Comparison of ENCODE assay signal across 1 cellular context in the genomic region with DNA sequence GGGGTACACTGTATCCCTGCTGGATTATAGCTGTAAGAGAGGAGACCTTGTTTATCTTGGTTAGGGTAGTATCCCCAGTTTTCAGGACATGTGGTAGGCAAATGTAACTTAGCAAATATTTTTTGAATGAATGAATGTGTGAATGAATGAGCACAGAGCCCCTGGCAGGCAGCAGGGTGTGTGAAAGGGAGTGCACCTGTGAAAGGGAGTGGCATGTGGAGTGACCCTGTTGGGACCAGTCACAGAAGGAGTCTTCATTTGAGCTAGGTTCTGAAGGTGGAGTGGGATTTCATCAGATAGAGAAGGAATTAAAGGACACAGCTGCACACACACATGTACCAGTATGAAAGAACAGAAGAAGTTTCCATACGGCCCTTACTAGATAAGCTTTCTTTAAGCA.
TF ChIP-seq lines count a peak whose summit lies in the region.

No MANE protein-coding gene starts in this region.

TF ChIP-seq in WTC11, 78 proteins besides CTCF, POLR2A, EP300 and RAD21 (continued from another document):
- TF ChIP-seq, protein P1, sequence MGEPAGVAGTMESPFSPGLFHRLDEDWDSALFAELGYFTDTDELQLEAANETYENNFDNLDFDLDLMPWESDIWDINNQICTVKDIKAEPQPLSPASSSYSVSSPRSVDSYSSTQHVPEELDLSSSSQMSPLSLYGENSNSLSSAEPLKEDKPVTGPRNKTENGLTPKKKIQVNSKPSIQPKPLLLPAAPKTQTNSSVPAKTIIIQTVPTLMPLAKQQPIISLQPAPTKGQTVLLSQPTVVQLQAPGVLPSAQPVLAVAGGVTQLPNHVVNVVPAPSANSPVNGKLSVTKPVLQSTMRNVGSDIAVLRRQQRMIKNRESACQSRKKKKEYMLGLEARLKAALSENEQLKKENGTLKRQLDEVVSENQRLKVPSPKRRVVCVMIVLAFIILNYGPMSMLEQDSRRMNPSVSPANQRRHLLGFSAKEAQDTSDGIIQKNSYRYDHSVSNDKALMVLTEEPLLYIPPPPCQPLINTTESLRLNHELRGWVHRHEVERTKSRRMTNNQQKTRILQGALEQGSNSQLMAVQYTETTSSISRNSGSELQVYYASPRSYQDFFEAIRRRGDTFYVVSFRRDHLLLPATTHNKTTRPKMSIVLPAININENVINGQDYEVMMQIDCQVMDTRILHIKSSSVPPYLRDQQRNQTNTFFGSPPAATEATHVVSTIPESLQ (CRISPR knock-in tag; IDR thresholded peaks at IDR 0.05), result no peak
- TF ChIP-seq, protein P2, sequence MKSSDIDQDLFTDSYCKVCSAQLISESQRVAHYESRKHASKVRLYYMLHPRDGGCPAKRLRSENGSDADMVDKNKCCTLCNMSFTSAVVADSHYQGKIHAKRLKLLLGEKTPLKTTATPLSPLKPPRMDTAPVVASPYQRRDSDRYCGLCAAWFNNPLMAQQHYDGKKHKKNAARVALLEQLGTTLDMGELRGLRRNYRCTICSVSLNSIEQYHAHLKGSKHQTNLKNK (CRISPR knock-in tag; IDR thresholded peaks at IDR 0.05), result no peak
- TF ChIP-seq PRRX2 (CRISPR knock-in tag; IDR thresholded peaks at IDR 0.05) (no peak), ATF1 (CRISPR knock-in tag; IDR thresholded peaks at IDR 0.05) (no peak), SMAD4 (CRISPR knock-in tag; IDR thresholded peaks at IDR 0.05) (no peak), ELF4 (CRISPR knock-in tag; IDR thresholded peaks at IDR 0.05; ENCODE audit: low read depth) (no peak), JAZF1 (CRISPR knock-in tag; IDR thresholded peaks at IDR 0.05) (no peak), SP1 (CRISPR knock-in tag; conservative IDR thresholded peaks at IDR 0.05) (no peak), IRF2 (CRISPR knock-in tag; IDR thresholded peaks at IDR 0.05; ENCODE audit: borderline replicate concordance, low read depth) (no peak)
- TF ChIP-seq, protein P3, sequence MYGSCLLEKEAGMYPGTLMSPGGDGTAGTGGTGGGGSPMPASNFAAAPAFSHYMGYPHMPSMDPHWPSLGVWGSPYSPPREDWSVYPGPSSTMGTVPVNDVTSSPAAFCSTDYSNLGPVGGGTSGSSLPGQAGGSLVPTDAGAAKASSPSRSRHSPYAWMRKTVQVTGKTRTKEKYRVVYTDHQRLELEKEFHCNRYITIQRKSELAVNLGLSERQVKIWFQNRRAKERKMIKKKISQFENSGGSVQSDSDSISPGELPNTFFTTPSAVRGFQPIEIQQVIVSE (CRISPR knock-in tag; IDR thresholded peaks at IDR 0.05; ENCODE audit: borderline replicate concordance), result no peak
- TF ChIP-seq, protein P4, sequence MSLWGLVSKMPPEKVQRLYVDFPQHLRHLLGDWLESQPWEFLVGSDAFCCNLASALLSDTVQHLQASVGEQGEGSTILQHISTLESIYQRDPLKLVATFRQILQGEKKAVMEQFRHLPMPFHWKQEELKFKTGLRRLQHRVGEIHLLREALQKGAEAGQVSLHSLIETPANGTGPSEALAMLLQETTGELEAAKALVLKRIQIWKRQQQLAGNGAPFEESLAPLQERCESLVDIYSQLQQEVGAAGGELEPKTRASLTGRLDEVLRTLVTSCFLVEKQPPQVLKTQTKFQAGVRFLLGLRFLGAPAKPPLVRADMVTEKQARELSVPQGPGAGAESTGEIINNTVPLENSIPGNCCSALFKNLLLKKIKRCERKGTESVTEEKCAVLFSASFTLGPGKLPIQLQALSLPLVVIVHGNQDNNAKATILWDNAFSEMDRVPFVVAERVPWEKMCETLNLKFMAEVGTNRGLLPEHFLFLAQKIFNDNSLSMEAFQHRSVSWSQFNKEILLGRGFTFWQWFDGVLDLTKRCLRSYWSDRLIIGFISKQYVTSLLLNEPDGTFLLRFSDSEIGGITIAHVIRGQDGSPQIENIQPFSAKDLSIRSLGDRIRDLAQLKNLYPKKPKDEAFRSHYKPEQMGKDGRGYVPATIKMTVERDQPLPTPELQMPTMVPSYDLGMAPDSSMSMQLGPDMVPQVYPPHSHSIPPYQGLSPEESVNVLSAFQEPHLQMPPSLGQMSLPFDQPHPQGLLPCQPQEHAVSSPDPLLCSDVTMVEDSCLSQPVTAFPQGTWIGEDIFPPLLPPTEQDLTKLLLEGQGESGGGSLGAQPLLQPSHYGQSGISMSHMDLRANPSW (CRISPR knock-in tag; conservative IDR thresholded peaks at IDR 0.05; ENCODE audit: low read depth), result no peak
- TF ChIP-seq, protein P5, sequence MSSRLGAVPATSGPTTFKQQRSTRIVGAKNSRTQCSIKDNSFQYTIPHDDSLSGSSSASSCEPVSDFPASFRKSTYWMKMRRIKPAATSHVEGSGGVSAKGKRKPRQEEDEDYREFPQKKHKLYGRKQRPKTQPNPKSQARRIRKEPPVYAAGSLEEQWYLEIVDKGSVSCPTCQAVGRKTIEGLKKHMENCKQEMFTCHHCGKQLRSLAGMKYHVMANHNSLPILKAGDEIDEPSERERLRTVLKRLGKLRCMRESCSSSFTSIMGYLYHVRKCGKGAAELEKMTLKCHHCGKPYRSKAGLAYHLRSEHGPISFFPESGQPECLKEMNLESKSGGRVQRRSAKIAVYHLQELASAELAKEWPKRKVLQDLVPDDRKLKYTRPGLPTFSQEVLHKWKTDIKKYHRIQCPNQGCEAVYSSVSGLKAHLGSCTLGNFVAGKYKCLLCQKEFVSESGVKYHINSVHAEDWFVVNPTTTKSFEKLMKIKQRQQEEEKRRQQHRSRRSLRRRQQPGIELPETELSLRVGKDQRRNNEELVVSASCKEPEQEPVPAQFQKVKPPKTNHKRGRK (CRISPR knock-in tag; IDR thresholded peaks at IDR 0.05; ENCODE audit: borderline replicate concordance), result no peak
- TF ChIP-seq, protein P6, sequence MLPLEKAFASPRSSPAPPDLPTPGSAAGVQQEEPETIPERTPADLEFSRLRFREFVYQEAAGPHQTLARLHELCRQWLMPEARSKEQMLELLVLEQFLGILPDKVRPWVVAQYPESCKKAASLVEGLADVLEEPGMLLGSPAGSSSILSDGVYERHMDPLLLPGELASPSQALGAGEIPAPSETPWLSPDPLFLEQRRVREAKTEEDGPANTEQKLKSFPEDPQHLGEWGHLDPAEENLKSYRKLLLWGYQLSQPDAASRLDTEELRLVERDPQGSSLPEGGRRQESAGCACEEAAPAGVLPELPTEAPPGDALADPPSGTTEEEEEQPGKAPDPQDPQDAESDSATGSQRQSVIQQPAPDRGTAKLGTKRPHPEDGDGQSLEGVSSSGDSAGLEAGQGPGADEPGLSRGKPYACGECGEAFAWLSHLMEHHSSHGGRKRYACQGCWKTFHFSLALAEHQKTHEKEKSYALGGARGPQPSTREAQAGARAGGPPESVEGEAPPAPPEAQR (CRISPR knock-in tag; IDR thresholded peaks at IDR 0.05), result no peak
